In the genomic region with DNA sequence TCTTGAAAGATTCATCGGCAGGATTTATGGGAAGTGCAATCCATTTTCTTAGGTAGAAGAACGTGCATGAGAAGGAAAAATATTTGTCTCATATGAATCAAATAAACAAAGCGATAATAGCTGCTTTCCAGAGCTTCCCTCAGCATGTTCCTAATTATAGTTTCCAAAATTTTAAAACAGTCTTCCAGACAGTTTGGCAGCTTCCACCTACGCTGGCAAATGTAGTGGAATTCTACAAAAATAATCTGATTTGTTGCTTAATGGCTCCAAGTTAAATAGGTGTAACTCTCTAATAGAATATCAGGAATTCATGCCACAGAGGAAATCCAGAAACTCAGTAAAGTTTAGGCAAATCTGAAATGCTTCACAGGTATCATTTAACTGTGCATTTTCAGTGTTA, we compare ENCODE assay signal across 18 cellular contexts.
"Had no signal": no experiment of that assay in that cellular context is flagged by ENCODE, and none has a peak within 500 bp of the region (broad histone marks: within the 10 kb centered on the region; RNA-seq: fewer than 3 reads in every experiment).

No MANE protein-coding gene starts in this region.

- H3K4me3 Mint-ChIP-seq: activated CD4-positive, alpha-beta memory T cell treated with anti-CD3 and anti-CD28 coated beads, Interleukin-2, amount 10 ng/mL, durations not matched to agents 7 days and 5 days; activated CD4-positive, alpha-beta T cell treated with anti-CD3 and anti-CD28 coated beads for 36 hours; activated T-cell treated with anti-CD3 and anti-CD28 coated beads, Interleukin-2, amount 50 U/mL, for 24 hours; dendritic cell treated with granulocyte-macrophage colony-stimulating factor and Interleukin-4, amounts not matched to agents 40 ng/mL and 50 ng/mL, for 4 days; effector memory CD8-positive, alpha-beta T cell; nephron progenitor cell; stimulated activated effector memory CD8-positive, alpha-beta T cell treated with anti-CD3 and anti-CD28 coated beads, Interleukin-12 subunit alpha, Interleukin-12 subunit beta, amount 100 ng/mL, for 72 hours; T-helper 17 cell had no signal

- H3K9me3 Mint-ChIP-seq: activated CD4-positive, alpha-beta memory T cell treated with anti-CD3 and anti-CD28 coated beads, Interleukin-2, amount 10 ng/mL, durations not matched to agents 7 days and 5 days; activated naive CD4-positive, alpha-beta T cell treated with anti-CD3 and anti-CD28 coated beads, Interleukin-2, amount 50 U/mL, for 72 hours; activated T-cell treated with anti-CD3 and anti-CD28 coated beads, Interleukin-2, amount 50 U/mL, for 24 hours; dendritic cell treated with granulocyte-macrophage colony-stimulating factor and Interleukin-4, amounts not matched to agents 40 ng/mL and 50 ng/mL, for 4 days; effector memory CD8-positive, alpha-beta T cell; nephron progenitor cell; stimulated activated effector memory CD8-positive, alpha-beta T cell treated with anti-CD3 and anti-CD28 coated beads, Interleukin-12 subunit alpha, Interleukin-12 subunit beta, amount 100 ng/mL, for 72 hours had no signal

- H3K27ac Mint-ChIP-seq: activated CD4-positive, alpha-beta memory T cell treated with anti-CD3 and anti-CD28 coated beads, Interleukin-2, amount 10 ng/mL, durations not matched to agents 7 days and 5 days; activated CD4-positive, alpha-beta T cell treated with anti-CD3 and anti-CD28 coated beads for 36 hours; activated naive CD4-positive, alpha-beta T cell treated with anti-CD3 and anti-CD28 coated beads, Interleukin-2, amount 50 U/mL, for 72 hours; activated T-cell treated with anti-CD3 and anti-CD28 coated beads, Interleukin-2, amount 50 U/mL, for 24 hours; dendritic cell treated with granulocyte-macrophage colony-stimulating factor and Interleukin-4, amounts not matched to agents 40 ng/mL and 50 ng/mL, for 4 days; stimulated activated effector memory CD8-positive, alpha-beta T cell treated with anti-CD3 and anti-CD28 coated beads, Interleukin-12 subunit alpha, Interleukin-12 subunit beta, amount 100 ng/mL, for 72 hours; T-helper 17 cell had no signal

- H3K4me1 Mint-ChIP-seq: activated CD4-positive, alpha-beta memory T cell treated with anti-CD3 and anti-CD28 coated beads, Interleukin-2, amount 10 ng/mL, durations not matched to agents 7 days and 5 days; stimulated activated effector memory CD8-positive, alpha-beta T cell treated with anti-CD3 and anti-CD28 coated beads, Interleukin-12 subunit alpha, Interleukin-12 subunit beta, amount 100 ng/mL, for 72 hours; T-helper 17 cell had no signal

- DNase-seq: activated CD4-positive, alpha-beta memory T cell treated with anti-CD3 and anti-CD28 coated beads, Interleukin-2, amount 10 ng/mL, durations not matched to agents 7 days and 5 days; activated CD4-positive, alpha-beta T cell treated with anti-CD3 and anti-CD28 coated beads for 36 hours; activated effector memory CD4-positive, alpha-beta T cell treated with Interleukin-2 at 50 U/mL for 16 hours; activated T-cell treated with anti-CD3 and anti-CD28 coated beads, Interleukin-2, amount 50 U/mL, for 24 hours; amniotic stem cell; effector memory CD8-positive, alpha-beta T cell; kidney glomerular epithelial cell; nephron progenitor cell; occipital lobe; SIG-M5; stimulated activated CD4-positive, alpha-beta T cell treated with anti-CD3 and anti-CD28 coated beads, Interleukin-12 subunit alpha, Interleukin-12 subunit beta, amount 100 ng/mL, for 4 hours; stimulated activated CD4-positive, alpha-beta T cell treated with anti-CD3 and anti-CD28 coated beads, Interleukin-2, amount 100 ng/mL, for 24 hours; T-helper 17 cell; transverse colon had no signal

- ATAC-seq: activated CD4-positive, alpha-beta T cell treated with anti-CD3 and anti-CD28 coated beads for 36 hours; activated naive CD4-positive, alpha-beta T cell treated with anti-CD3 and anti-CD28 coated beads, Interleukin-2, amount 50 U/mL, for 72 hours; effector memory CD8-positive, alpha-beta T cell; stimulated activated effector memory CD8-positive, alpha-beta T cell treated with anti-CD3 and anti-CD28 coated beads, Interleukin-12 subunit alpha, Interleukin-12 subunit beta, amount 100 ng/mL, for 72 hours; T-helper 17 cell had no signal

- H3K4me1 ChIP-seq: transverse colon had no signal

- H3K4me3 ChIP-seq: transverse colon had no signal

- H3K27me3 ChIP-seq: transverse colon had no signal

- H3K36me3 Mint-ChIP-seq: activated naive CD4-positive, alpha-beta T cell treated with anti-CD3 and anti-CD28 coated beads, Interleukin-2, amount 50 U/mL, for 72 hours; stimulated activated effector memory CD8-positive, alpha-beta T cell treated with anti-CD3 and anti-CD28 coated beads, Interleukin-12 subunit alpha, Interleukin-12 subunit beta, amount 100 ng/mL, for 72 hours had no signal

- H3K27ac ChIP-seq: epithelial cell of prostate had no signal

- H3K27me3 Mint-ChIP-seq: dendritic cell treated with granulocyte-macrophage colony-stimulating factor and Interleukin-4, amounts not matched to agents 40 ng/mL and 50 ng/mL, for 4 days had no signal

- H3K9me3 ChIP-seq: transverse colon had no signal
